ENCODE assay signal across 1 cellular context in the genomic region with DNA sequence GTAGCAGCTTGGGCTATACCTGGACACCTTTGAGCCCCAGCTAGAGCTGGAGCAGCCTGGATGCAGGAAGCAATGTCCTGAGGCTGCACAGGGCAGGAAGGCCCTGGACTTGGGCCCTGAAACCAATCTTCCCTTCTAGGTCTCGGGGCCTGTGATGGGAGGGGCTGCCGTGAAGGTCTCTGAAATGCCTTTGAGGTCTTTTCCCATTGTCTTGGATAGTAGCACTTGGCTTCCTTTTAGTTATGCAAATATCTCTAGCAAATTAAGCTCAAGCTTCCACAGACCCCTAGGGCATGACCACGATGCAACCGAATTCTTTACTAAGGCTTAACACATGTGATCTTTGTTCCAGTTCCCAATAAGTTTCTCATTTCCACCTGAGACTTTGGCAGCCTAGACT.
TF ChIP-seq lines count a peak whose summit lies in the region.

No MANE protein-coding gene starts in this region.

TF ChIP-seq in HepG2, 621 proteins besides CTCF, POLR2A, EP300 and RAD21 (continued from another document):
- TF ChIP-seq, protein P1, sequence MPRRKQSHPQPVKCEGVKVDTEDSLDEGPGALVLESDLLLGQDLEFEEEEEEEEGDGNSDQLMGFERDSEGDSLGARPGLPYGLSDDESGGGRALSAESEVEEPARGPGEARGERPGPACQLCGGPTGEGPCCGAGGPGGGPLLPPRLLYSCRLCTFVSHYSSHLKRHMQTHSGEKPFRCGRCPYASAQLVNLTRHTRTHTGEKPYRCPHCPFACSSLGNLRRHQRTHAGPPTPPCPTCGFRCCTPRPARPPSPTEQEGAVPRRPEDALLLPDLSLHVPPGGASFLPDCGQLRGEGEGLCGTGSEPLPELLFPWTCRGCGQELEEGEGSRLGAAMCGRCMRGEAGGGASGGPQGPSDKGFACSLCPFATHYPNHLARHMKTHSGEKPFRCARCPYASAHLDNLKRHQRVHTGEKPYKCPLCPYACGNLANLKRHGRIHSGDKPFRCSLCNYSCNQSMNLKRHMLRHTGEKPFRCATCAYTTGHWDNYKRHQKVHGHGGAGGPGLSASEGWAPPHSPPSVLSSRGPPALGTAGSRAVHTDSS (CRISPR knock-in tag; conservative IDR thresholded peaks at IDR 0.05), result no peak
- TF ChIP-seq FOSL1 (CRISPR knock-in tag; IDR thresholded peaks at IDR 0.05; ENCODE audit: borderline replicate concordance) (no peak), ZNF577 (CRISPR knock-in tag; IDR thresholded peaks at IDR 0.05; ENCODE audit: borderline replicate concordance, low read depth) (no peak), NFIB (CRISPR knock-in tag; IDR thresholded peaks at IDR 0.05; ENCODE audit: borderline replicate concordance) (no peak), LCORL (IDR thresholded peaks at IDR 0.05) (no peak), LCORL (CRISPR knock-in tag; IDR thresholded peaks at IDR 0.05) (no peak), ZBTB21 (CRISPR knock-in tag; IDR thresholded peaks at IDR 0.05) (no peak)
TF ChIP-seq in HepG2: peak in this region for 0.
